ENCODE assay signal across 21 cellular contexts in genomic region chr4:100462206-100462605, GRCh38. TPM values are rescaled to one million over a fixed set of nuclear protein-coding genes. Genes with fewer than 3 reads are reported as not detected.
DNase-seq lines count a peak whose midpoint lies in the region; FAIRE-seq and TF ChIP-seq lines count a peak whose summit lies in the region.
"Had no signal": no experiment of that assay in that cellular context is flagged by ENCODE, and none has a peak within 500 bp of the region (broad histone marks: within the 10 kb centered on the region; RNA-seq: fewer than 3 reads in every experiment).

No MANE protein-coding gene starts in this region.

- TF ChIP-seq CTCF in AG10803 (conservative IDR thresholded peaks at IDR 0.05; ENCODE audit: low read length) = no peak
- TF ChIP-seq CTCF in mammary epithelial cell (conservative IDR thresholded peaks at IDR 0.05 in 1 of 2, IDR thresholded peaks at IDR 0.05 in 1 of 2; ENCODE audit: extremely low read depth in 1 of 2, insufficient read depth in 1 of 2, low read depth in 1 of 2, low read length in 2 of 2) = no peak
- no peak for TF ChIP-seq CTCF in mesothelial cell of epicardium (IDR thresholded peaks at IDR 0.05; ENCODE audit: unreplicated experiment)

- H3K9me3 ChIP-seq in mammary epithelial cell (replicated peaks; ENCODE audit: insufficient read depth, low read length) = no peaks in the 10 kb centered on the region
- H3K9me3 ChIP-seq: HAP-1, left lung had no signal

- H3K4me1 Mint-ChIP-seq in mesothelial cell of epicardium = no peaks in the 10 kb centered on the region

- dilution Hi-C loops in mammary epithelial cell (cut with HindIII; ENCODE audit: low sequenced_read_pairs) = no loop called here

- DNase-seq in AG10803 (ENCODE audit: low read depth) (peak; percentile 17), NCI-H460 (ENCODE audit: extremely low read depth, low read depth) (peak; percentile 17), mammary epithelial cell (peak; percentile 58), iris pigment epithelial cell (ENCODE audit: low read depth) (peak; percentile 56), NCI-H345 (lab: John Stamatoyannopoulos, UW) (no peak), GM19239 (ENCODE audit: insufficient read length, low spot score) (no peak), mesothelial cell of epicardium (ENCODE audit: low spot score in 2 of 2, unreplicated experiment in 2 of 2) (no peak)
- no peak for DNase-seq in activated effector memory CD4-positive, alpha-beta T cell treated with Interleukin-2 at 50 U/mL for 16 hours
- DNase-seq: activated CD4-positive, alpha-beta T cell treated with anti-CD3 and anti-CD28 coated beads for 1 hour; CD8-positive, alpha-beta memory T cell; DND-41; effector memory CD4-positive, alpha-beta T cell; Kasumi-1; left lung; NCI-H1436; nucleus accumbens; retina; stimulated activated naive B cell treated with anti-CD40 and anti-IgM and Interleukin-4, amounts not matched to agents 10 μg/mL and 1 μg/mL and 100 μg/mL, for 72 hours; trophoblast cell had no signal

- no TSS peak for BruUV-seq in mammary epithelial cell (replicated peaks; lab: Mats Ljungman, UMichigan)

- H3K4me3 ChIP-seq in AG10803 (ENCODE audit: low read length) (no peak overlapping the region), mammary epithelial cell (replicated peaks in 1 of 3; ENCODE audit: insufficient read depth in 1 of 3, low read depth in 2 of 3, low read length in 3 of 3) (no peak overlapping the region)
- H3K4me3 ChIP-seq: HAP-1, left lung had no signal

- H4K20me1 ChIP-seq in mammary epithelial cell (ENCODE audit: insufficient read depth, low read length) = no peaks in the 10 kb centered on the region

- peak overlapping the region; percentile 17 for H3K4me2 ChIP-seq in mammary epithelial cell (ENCODE audit: insufficient read depth, low read depth, low read length)

- H3K79me2 ChIP-seq in mammary epithelial cell (ENCODE audit: insufficient read depth, low read length) = no peaks in the 10 kb centered on the region

- H3K9me3 Mint-ChIP-seq in mesothelial cell of epicardium = peaks cover 5% of the 10 kb centered on the region

- in situ Hi-C loops in mammary epithelial cell (cut with MboI; ENCODE audit: low sequenced_read_pairs in 2 of 2) = no loop called here

- no peak overlapping the region for H3K27ac Mint-ChIP-seq in mesothelial cell of epicardium
- H3K27ac Mint-ChIP-seq: CD8-positive, alpha-beta memory T cell; stimulated activated naive B cell treated with anti-CD40 and anti-IgM and Interleukin-4, amounts not matched to agents 10 μg/mL and 1 μg/mL and 100 μg/mL, for 72 hours had no signal

- no peaks in the 10 kb centered on the region for H3K36me3 ChIP-seq in mammary epithelial cell (ENCODE audit: insufficient read depth, low read length)
- H3K36me3 ChIP-seq: HAP-1, left lung had no signal

- H3K36me3 Mint-ChIP-seq in mesothelial cell of epicardium = no peaks in the 10 kb centered on the region
- H3K36me3 Mint-ChIP-seq: stimulated activated naive B cell treated with anti-CD40 and anti-IgM and Interleukin-4, amounts not matched to agents 10 μg/mL and 1 μg/mL and 100 μg/mL, for 72 hours had no signal

- 45% methylated on average over 3 of the region's 3 CpGs for WGBS in mammary epithelial cell (ENCODE audit: low coverage, missing lambda C conversion rate)

- H3K27me3 Mint-ChIP-seq in mesothelial cell of epicardium (ENCODE audit: low read depth) = no peaks in the 10 kb centered on the region
- H3K27me3 Mint-ChIP-seq: stimulated activated naive B cell treated with anti-CD40 and anti-IgM and Interleukin-4, amounts not matched to agents 10 μg/mL and 1 μg/mL and 100 μg/mL, for 72 hours had no signal

- FAIRE-seq in GM19239 (lab: Jason Lieb, UNC) = no peak
- FAIRE-seq: GM18507 had no signal

- H3K27me3 ChIP-seq in mammary epithelial cell (ENCODE audit: insufficient read depth, low read length) = no peaks in the 10 kb centered on the region
- H3K27me3 ChIP-seq: left lung had no signal

- intact Hi-C loops in mammary epithelial cell (cut with micrococcal nuclease) = no loop called here

- H3K9ac ChIP-seq in mammary epithelial cell (ENCODE audit: insufficient read depth, low read length) = no peak overlapping the region

- CTCF ChIA-PET in mammary epithelial cell (lab: Charles Lee; ENCODE audit: low non-redundant PET) = no interaction called here

- no peak overlapping the region for H3K27ac ChIP-seq in mammary epithelial cell (ENCODE audit: insufficient read depth, low read depth, low read length)
- H3K27ac ChIP-seq: left lung had no signal

- no peak overlapping the region for H3K4me3 Mint-ChIP-seq in mesothelial cell of epicardium
- H3K4me3 Mint-ChIP-seq: CD8-positive, alpha-beta memory T cell; stimulated activated naive B cell treated with anti-CD40 and anti-IgM and Interleukin-4, amounts not matched to agents 10 μg/mL and 1 μg/mL and 100 μg/mL, for 72 hours had no signal

- H2AFZ ChIP-seq in mammary epithelial cell (ENCODE audit: low read depth, low read length) = no peak overlapping the region

- H3K4me1 ChIP-seq in mammary epithelial cell (ENCODE audit: insufficient read depth, low read length) = peaks cover 6% of the 10 kb centered on the region
- H3K4me1 ChIP-seq: HAP-1, left lung had no signal

RNA-seq across cellular contexts. Expression of gene EMCN, which starts 55.6 kb away (rescaled TPM):
- not detected in 2 replicates for total RNA-seq in NCI-H460 (2014; rRNA removed; shearing (Covaris generic))
- polyA plus RNA-seq in NCI-H460 (2014; cell fraction: nucleus; rRNA removed) = not detected in 2 replicates
- total RNA-seq in mammary epithelial cell (not detected), mesothelial cell of epicardium (2.0 to 4.3 TPM (median 3.0 TPM) in 3 replicates)
- polyA plus RNA-seq in mammary epithelial cell = not detected
- polyA minus RNA-seq in mammary epithelial cell = not detected
- total RNA-seq: CD8-positive, alpha-beta memory T cell had no signal
- polyA plus RNA-seq: CD8-positive, alpha-beta memory T cell had no signal

Comparison
In these comparisons a context has a peak if more than half of its experiments do, and no peak if none do; other contexts are left out.
1. DNase-seq: peak in AG10803 (single experiment), NCI-H460 (single experiment), mammary epithelial cell (single experiment) and iris pigment epithelial cell (single experiment); none in activated effector memory CD4-positive, alpha-beta T cell treated with Interleukin-2 at 50 U/mL for 16 hours (single experiment), NCI-H345 (single experiment), GM19239 (single experiment) and mesothelial cell of epicardium (0 of 2).